ENCODE assay signal across 18 cellular contexts in genomic region chr6:70119218-70119835, GRCh38.
DNase-seq lines count a peak whose midpoint lies in the region; ATAC-seq, FAIRE-seq and TF ChIP-seq lines count a peak whose summit lies in the region.
"Had no signal": no experiment of that assay in that cellular context is flagged by ENCODE, and none has a peak within 500 bp of the region (broad histone marks: within the 10 kb centered on the region; RNA-seq: fewer than 3 reads in every experiment).

No MANE protein-coding gene starts in this region.

- CTCF ChIA-PET in HepG2 (lab: Yijun Ruan, JAX; ENCODE audit: low intra/inter-chr PET ratio, low total read pairs), result no interaction called here

- H3K9ac ChIP-seq in HepG2 (ENCODE audit: insufficient read depth, low read depth, low read length), result no peak overlapping the region
- H3K9ac ChIP-seq: KMS-11, SK-N-SH had no signal

- no peak for TF ChIP-seq CTCF in hepatocyte (IDR thresholded peaks at IDR 0.05; ENCODE audit: poor library complexity)
- no peak for TF ChIP-seq CTCF in HepG2 (CRISPR knock-in tag; IDR thresholded peaks at IDR 0.05)
- TF ChIP-seq CTCF in pancreas (IDR thresholded peaks at IDR 0.05), result no peak

- H3K79me2 ChIP-seq in hepatocyte (no peaks in the 10 kb centered on the region), HepG2 (ENCODE audit: insufficient read depth, low read length) (no peaks in the 10 kb centered on the region)

- H3K9me2 ChIP-seq in hepatocyte (replicated peaks; ENCODE audit: insufficient read depth), result no peaks in the 10 kb centered on the region
- H3K9me2 ChIP-seq: SK-N-SH had no signal

- BruUV-seq in HepG2 (replicated peaks; lab: Mats Ljungman, UMichigan), result no TSS peak

- FAIRE-seq in HepG2 (lab: Jason Lieb, UNC), result no peak
- peak; percentile 20 for FAIRE-seq in pancreas (lab: Jason Lieb, UNC)
- FAIRE-seq: A549, GM12878 had no signal

- TF ChIP-seq POLR2A in HepG2 (IDR thresholded peaks at IDR 0.05; ENCODE audit: insufficient read depth in 1 of 2, low read depth in 2 of 2, low read length in 2 of 2), result no peak

- no peak overlapping the region for H2AFZ ChIP-seq in hepatocyte
- no peak overlapping the region for H2AFZ ChIP-seq in HepG2 (ENCODE audit: low read length)

- in situ Hi-C loops in HepG2 (cut with HindIII; ENCODE audit: extremely low pct_ligation_motif_present, low pct_unique_long_range_greater_than_20kb), result loop anchor here (25.0 kb wide), 2 partner anchors 382 to 1482 kb away; partner anchors contain the start of gene ADGRB3

- ATAC-seq in HepG2 (peak; percentile 55; the same call in 1 of the 3 replicates), pancreas (peak; percentile 81 to 86 (median 83)), GM21619 (IDR thresholded peaks at IDR 0.05; ENCODE audit: unreplicated experiment) (no peak), GM19023 (IDR thresholded peaks at IDR 0.05; ENCODE audit: unreplicated experiment) (no peak), Right ventricle myocardium superior (ENCODE audit: poor library complexity) (no peak)
- ATAC-seq: A549, GM12878 had no signal

- WGBS in hepatocyte (ENCODE audit: low lambda C conversion rate, missing lambda C conversion rate), result 56% methylated on average over 7 of the region's 7 CpGs
- WGBS in HepG2 (ENCODE audit: low lambda C conversion rate), result 26% methylated on average over 7 of the region's 7 CpGs
- 15 to 16% methylated on average over 7 of the region's 7 CpGs for WGBS in pancreas, 2 donors

- no peak overlapping the region for H3K4me3 ChIP-seq in hepatocyte
- no peak overlapping the region for H3K4me3 ChIP-seq in HepG2 (replicated peaks in 1 of 3; ENCODE audit: insufficient read depth in 1 of 3, low read depth in 2 of 3, low read length in 3 of 3)
- H3K4me3 ChIP-seq in pancreas, result no peak overlapping the region
- H3K4me3 ChIP-seq: A549, GM12878 had no signal

- H3K4me1 ChIP-seq in hepatocyte (ENCODE audit: insufficient read depth) (no peaks in the 10 kb centered on the region), HepG2 (ENCODE audit: insufficient read depth, low read length) (peaks cover 8% of the 10 kb centered on the region; the same call in 1 of the 2 replicates), pancreas (peaks cover 15 to 55% (median 44%) of the 10 kb centered on the region in 3 donors)
- H3K4me1 ChIP-seq: A549, Caco-2 had no signal

- peak; percentile 7 for DNase-seq in HuH-7.5 (ENCODE audit: low spot score)
- DNase-seq in hepatocyte (ENCODE audit: low spot score), result peak; percentile 57
- peak; percentile 5 for DNase-seq in HepG2 (ENCODE audit: low spot score)
- DNase-seq in pancreas, result peak in 4 of 6 donors; percentile 34 to 82 (median 66)
- DNase-seq in Right ventricle myocardium superior, result no peak
- DNase-seq: Caco-2; CD4-positive, alpha-beta T cell; GF-D8; NCI-H1930; NCI-H2171; NK-92 treated with Interleukin-12 subunit alpha and Interleukin-12 subunit beta, amount 100 ng/mL, for 24 hours; SHP77 treated with DMSO at 0.1 percent for 48 hours; SK-N-SH had no signal

- TF ChIP-seq EP300 in HepG2 (IDR thresholded peaks at IDR 0.05; ENCODE audit: low read depth in 2 of 2, low read length in 2 of 2), result no peak
- no peak for TF ChIP-seq EP300 in HepG2 (CRISPR knock-in tag; IDR thresholded peaks at IDR 0.05; ENCODE audit: borderline replicate concordance)

- H3K27ac ChIP-seq in hepatocyte, result peak overlapping the region; percentile 51
- H3K27ac ChIP-seq in HepG2 (ENCODE audit: extremely low read length, insufficient read depth, low read length), result no peak overlapping the region
- peak overlapping the region in 3 of 4 donors; percentile 28 to 66 (median 62) for H3K27ac ChIP-seq in pancreas
- H3K27ac ChIP-seq: A549, KMS-11 had no signal

- H3K27me3 ChIP-seq in hepatocyte (no peaks in the 10 kb centered on the region), HepG2 (ENCODE audit: control insufficient read depth in 1 of 2, insufficient read depth in 2 of 2, low read length in 2 of 2) (no peaks in the 10 kb centered on the region), pancreas (no peaks in the 10 kb centered on the region)

- POLR2A ChIA-PET in HepG2 (lab: Yijun Ruan, JAX), result no interaction called here

- H3K36me3 ChIP-seq in hepatocyte (replicated peaks; ENCODE audit: insufficient read depth, low read depth) (no peaks in the 10 kb centered on the region), HepG2 (replicated peaks in 1 of 2; ENCODE audit: control insufficient read depth in 1 of 2, insufficient read depth in 2 of 2, low read length in 2 of 2) (no peaks in the 10 kb centered on the region), pancreas (no peaks in the 10 kb centered on the region)

- TF ChIP-seq RAD21 in HepG2 (CRISPR knock-in tag; IDR thresholded peaks at IDR 0.05), result no peak

- no peak overlapping the region for H3K4me2 ChIP-seq in hepatocyte
- H3K4me2 ChIP-seq in HepG2 (ENCODE audit: low read depth, low read length), result no peak overlapping the region
- H3K4me2 ChIP-seq: A549, KMS-11, SK-N-SH had no signal

- no peaks in the 10 kb centered on the region for H3K9me3 ChIP-seq in hepatocyte (ENCODE audit: low read depth)
- H3K9me3 ChIP-seq in HepG2 (ENCODE audit: low read length), result no peaks in the 10 kb centered on the region
- no peaks in the 10 kb centered on the region for H3K9me3 ChIP-seq in pancreas
- H3K9me3 ChIP-seq: A549, Caco-2, SK-N-SH had no signal

- intact Hi-C loops in HepG2 (cut with micrococcal nuclease; ENCODE audit: unreplicated experiment) (no loop called here), pancreas (cut with DNase I) (no loop called here), Right ventricle myocardium superior (cut with DNase I) (no loop called here)

- no peaks in the 10 kb centered on the region for H4K20me1 ChIP-seq in hepatocyte (ENCODE audit: insufficient read depth, poor library complexity, severe bottlenecking)
- H4K20me1 ChIP-seq in HepG2 (ENCODE audit: insufficient read depth, low read length), result no peaks in the 10 kb centered on the region

TF ChIP-seq in HepG2, 621 proteins besides CTCF, POLR2A, EP300 and RAD21:
- TF ChIP-seq ZNF138 (CRISPR knock-in tag; IDR thresholded peaks at IDR 0.05; ENCODE audit: low read depth), result no peak
- TF ChIP-seq ZNF605 (CRISPR knock-in tag; IDR thresholded peaks at IDR 0.05), result no peak
- no peak for TF ChIP-seq ZNF430 (CRISPR knock-in tag; IDR thresholded peaks at IDR 0.05)
- no peak for TF ChIP-seq IKZF1 (IDR thresholded peaks at IDR 0.05)
- no peak for TF ChIP-seq IRX3 (CRISPR knock-in tag; IDR thresholded peaks at IDR 0.05; ENCODE audit: borderline replicate concordance, low read depth)
- TF ChIP-seq ZNF333 (CRISPR knock-in tag; IDR thresholded peaks at IDR 0.05; ENCODE audit: borderline replicate concordance), result no peak
- no peak for TF ChIP-seq REXO4 (CRISPR knock-in tag; IDR thresholded peaks at IDR 0.05; ENCODE audit: borderline replicate concordance)
- TF ChIP-seq, protein P1, sequence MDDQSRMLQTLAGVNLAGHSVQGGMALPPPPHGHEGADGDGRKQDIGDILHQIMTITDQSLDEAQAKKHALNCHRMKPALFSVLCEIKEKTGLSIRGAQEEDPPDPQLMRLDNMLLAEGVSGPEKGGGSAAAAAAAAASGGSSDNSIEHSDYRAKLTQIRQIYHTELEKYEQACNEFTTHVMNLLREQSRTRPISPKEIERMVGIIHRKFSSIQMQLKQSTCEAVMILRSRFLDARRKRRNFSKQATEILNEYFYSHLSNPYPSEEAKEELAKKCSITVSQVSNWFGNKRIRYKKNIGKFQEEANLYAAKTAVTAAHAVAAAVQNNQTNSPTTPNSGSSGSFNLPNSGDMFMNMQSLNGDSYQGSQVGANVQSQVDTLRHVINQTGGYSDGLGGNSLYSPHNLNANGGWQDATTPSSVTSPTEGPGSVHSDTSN (CRISPR knock-in tag; IDR thresholded peaks at IDR 0.05; ENCODE audit: borderline replicate concordance), result no peak
- TF ChIP-seq RORA (CRISPR knock-in tag; IDR thresholded peaks at IDR 0.05), result no peak
- TF ChIP-seq HNRNPLL (IDR thresholded peaks at IDR 0.05; ENCODE audit: low read depth, low read length, poor library complexity, severe bottlenecking), result no peak
- no peak for TF ChIP-seq RBAK (CRISPR knock-in tag; IDR thresholded peaks at IDR 0.05)
- TF ChIP-seq JUNB (CRISPR knock-in tag; IDR thresholded peaks at IDR 0.05; ENCODE audit: borderline replicate concordance), result no peak
- no peak for TF ChIP-seq ZBTB21 (CRISPR knock-in tag; IDR thresholded peaks at IDR 0.05)
- no peak for TF ChIP-seq ZNF160 (CRISPR knock-in tag; IDR thresholded peaks at IDR 0.05)
- TF ChIP-seq ZNF557 (CRISPR knock-in tag; IDR thresholded peaks at IDR 0.05), result no peak

Comparison
In these comparisons a context has a peak if more than half of its experiments do, and no peak if none do; other contexts are left out.
1. ATAC-seq: peak in HepG2 (single experiment) and pancreas (4 of 4); none in GM21619 (single experiment), GM19023 (single experiment) and Right ventricle myocardium superior (single experiment).